25 cellular contexts compared by ENCODE assay signal in genomic region chr22:45896961-45897538, GRCh38.
DNase-seq lines count a peak whose midpoint lies in the region; ATAC-seq, FAIRE-seq and TF ChIP-seq lines count a peak whose summit lies in the region.
"Had no signal": no experiment of that assay in that cellular context is flagged by ENCODE, and none has a peak within 500 bp of the region (broad histone marks: within the 10 kb centered on the region; RNA-seq: fewer than 3 reads in every experiment).

No MANE protein-coding gene starts in this region.

- H3T11ph ChIP-seq in H9 (ENCODE audit: low read length) = no peak overlapping the region

- no CpG with 5 or more reads among the region's 5 CpGs for WGBS in H9 (ENCODE audit: extremely low coverage, insufficient read length, low lambda C conversion rate)
- WGBS in mammary epithelial cell (ENCODE audit: low coverage, missing lambda C conversion rate) = 100% methylated on average over 1 of the region's 5 CpGs
- no CpG with 5 or more reads among the region's 5 CpGs for WGBS in mesendoderm (ENCODE audit: extremely low coverage, insufficient coverage, low lambda C conversion rate)
- WGBS in psoas muscle, 3 donors = 48 to 60% (median 54%) methylated on average over 5 of the region's 5 CpGs

- H3K9ac ChIP-seq in H9 (ENCODE audit: extremely low read depth, insufficient read length, low read length) (no peak overlapping the region), mammary epithelial cell (ENCODE audit: insufficient read depth, low read length) (no peak overlapping the region), mesendoderm (ENCODE audit: low read length) (no peak overlapping the region)
- H3K9ac ChIP-seq: KMS-11 had no signal

- CTCF ChIA-PET in mammary epithelial cell (lab: Charles Lee; ENCODE audit: low non-redundant PET) = no interaction called here

- H3K23ac ChIP-seq in H9 (ENCODE audit: insufficient read length, low read depth, low read length) (no peak overlapping the region), mesendoderm (ENCODE audit: low read length) (no peak overlapping the region)

- peaks cover 11 to 20% of the 10 kb centered on the region in 2 experiments for H3K4me1 Mint-ChIP-seq in H9
- H3K4me1 Mint-ChIP-seq: activated CD4-positive, alpha-beta T cell treated with anti-CD3 and anti-CD28 coated beads for 36 hours; activated naive CD4-positive, alpha-beta T cell treated with anti-CD3 and anti-CD28 coated beads, Interleukin-2, amount 10 ng/mL, durations not matched to agents 7 days and 5 days; stimulated activated naive B cell treated with anti-CD40 and anti-IgM and Interleukin-4, amounts not matched to agents 10 μg/mL and 1 μg/mL and 100 μg/mL, for 72 hours had no signal

- H3K4me2 ChIP-seq in H9 (ENCODE audit: insufficient read depth, insufficient read length, low read length) = no peak overlapping the region
- no peak overlapping the region for H3K4me2 ChIP-seq in mammary epithelial cell (ENCODE audit: insufficient read depth, low read depth, low read length)
- no peak overlapping the region for H3K4me2 ChIP-seq in mesendoderm (ENCODE audit: low read length)
- H3K4me2 ChIP-seq: KMS-11 had no signal

- peaks cover 10% of the 10 kb centered on the region for H3K27me3 Mint-ChIP-seq in H9 (ENCODE audit: low read depth)

- H4K8ac ChIP-seq in H9 (replicated peaks; ENCODE audit: insufficient read length, low read depth, low read length) = no peak overlapping the region
- no peak overlapping the region for H4K8ac ChIP-seq in mesendoderm (ENCODE audit: low read depth, low read length)

- H2BK12ac ChIP-seq in H9 (ENCODE audit: insufficient read length, low read depth, low read length) = no peak overlapping the region

- H2BK20ac ChIP-seq in H9 (ENCODE audit: low read depth, low read length, poor library complexity, severe bottlenecking) = no peak overlapping the region

- no peaks in the 10 kb centered on the region for H3K79me2 ChIP-seq in H9 (ENCODE audit: insufficient read depth, low read length)
- no peaks in the 10 kb centered on the region for H3K79me2 ChIP-seq in mammary epithelial cell (ENCODE audit: insufficient read depth, low read length)
- H3K79me2 ChIP-seq in mesendoderm (ENCODE audit: control insufficient read depth, insufficient read depth, low read length) = no peaks in the 10 kb centered on the region

- H4K5ac ChIP-seq in H9 (ENCODE audit: insufficient read length, low read depth, low read length) (no peak overlapping the region), mesendoderm (ENCODE audit: low read length) (no peak overlapping the region)

- H4K91ac ChIP-seq in H9 (ENCODE audit: insufficient read length, low read depth, low read length) = no peak overlapping the region

- no peak overlapping the region for H2AK5ac ChIP-seq in H9 (ENCODE audit: insufficient read length, low read length)
- no peak overlapping the region for H2AK5ac ChIP-seq in mesendoderm (ENCODE audit: low read length)

- H4K20me1 ChIP-seq in H9 (ENCODE audit: control insufficient read depth, insufficient read depth, insufficient read length) = peaks cover 4% of the 10 kb centered on the region
- no peaks in the 10 kb centered on the region for H4K20me1 ChIP-seq in mammary epithelial cell (ENCODE audit: insufficient read depth, low read length)

- peak overlapping the region in 1 of 3 experiments; percentile 85; a peak in 3 of 7 replicates for H3K27ac Mint-ChIP-seq in H9
- H3K27ac Mint-ChIP-seq: activated CD4-positive, alpha-beta T cell treated with anti-CD3 and anti-CD28 coated beads for 36 hours; activated CD8-positive, alpha-beta T cell treated with anti-CD3 and anti-CD28 coated beads for 36 hours; activated naive CD4-positive, alpha-beta T cell treated with anti-CD3 and anti-CD28 coated beads, Interleukin-2, amount 10 ng/mL, durations not matched to agents 7 days and 5 days; stimulated activated naive B cell treated with anti-CD40 and anti-IgM and Interleukin-4, amounts not matched to agents 10 μg/mL and 1 μg/mL and 100 μg/mL, for 72 hours had no signal

- H3K4ac ChIP-seq in H9 (ENCODE audit: low read depth, low read length) (no peak overlapping the region), mesendoderm (ENCODE audit: low read depth, low read length) (no peak overlapping the region)

- DNase-seq in H9 (no peak), mammary epithelial cell (no peak), mesendoderm (no peak), psoas muscle (peak; percentile 6 to 23), SW 1271 (lab: John Stamatoyannopoulos, UW) (no peak), dedifferentiated amniotic fluid mesenchymal stem cell (ENCODE audit: extremely low spot score) (no peak), urothelium cell line (ENCODE audit: low spot score) (no peak)
- DNase-seq: activated CD4-positive, alpha-beta T cell treated with anti-CD3 and anti-CD28 coated beads for 36 hours; activated CD8-positive, alpha-beta T cell treated with anti-CD3 and anti-CD28 coated beads for 36 hours; activated naive CD4-positive, alpha-beta T cell treated with anti-CD3 and anti-CD28 coated beads, Interleukin-2, amount 10 ng/mL, durations not matched to agents 7 days and 5 days; adrenal gland; dorsolateral prefrontal cortex; hippocampal formation; left colon; NCI-H2029; NCI-H524 treated with DMSO at 0.1 percent for 48 hours; SIG-M5; stimulated activated naive B cell treated with anti-CD40 and anti-IgM and Interleukin-4, amounts not matched to agents 10 μg/mL and 1 μg/mL and 100 μg/mL, for 72 hours; substantia nigra; uterus had no signal

- H2BK5ac ChIP-seq in H9 (ENCODE audit: insufficient read length, low read length) (no peak overlapping the region), mesendoderm (ENCODE audit: low read length) (no peak overlapping the region)

- H3K23me2 ChIP-seq in H9 (ENCODE audit: insufficient read length, low read depth, low read length, poor library complexity, severe bottlenecking) = no peaks in the 10 kb centered on the region

- H3K18ac ChIP-seq in H9 (ENCODE audit: insufficient read length, low read depth, low read length) = peak overlapping the region; percentile 3
- no peak overlapping the region for H3K18ac ChIP-seq in mesendoderm (ENCODE audit: low read length)

- H3K27me3 ChIP-seq in H9 (ENCODE audit: insufficient read depth, low read length) (no peaks in the 10 kb centered on the region), mammary epithelial cell (ENCODE audit: insufficient read depth, low read length) (no peaks in the 10 kb centered on the region), mesendoderm (ENCODE audit: insufficient read depth, low read length, poor library complexity) (no peaks in the 10 kb centered on the region), psoas muscle (ENCODE audit: insufficient read depth in 3 of 3, low read length in 2 of 3) (peaks cover 0 to 48% (median 10%) of the 10 kb centered on the region in 3 donors)

- H2BK120ac ChIP-seq in H9 (ENCODE audit: low read depth, low read length, poor library complexity, severe bottlenecking) (no peak overlapping the region), mesendoderm (ENCODE audit: low read depth, low read length) (no peak overlapping the region)

- H3K4me3 Mint-ChIP-seq in H9 = no peak overlapping the region
- H3K4me3 Mint-ChIP-seq: activated CD4-positive, alpha-beta T cell treated with anti-CD3 and anti-CD28 coated beads for 36 hours; activated CD8-positive, alpha-beta T cell treated with anti-CD3 and anti-CD28 coated beads for 36 hours; activated naive CD4-positive, alpha-beta T cell treated with anti-CD3 and anti-CD28 coated beads, Interleukin-2, amount 10 ng/mL, durations not matched to agents 7 days and 5 days; stimulated activated naive B cell treated with anti-CD40 and anti-IgM and Interleukin-4, amounts not matched to agents 10 μg/mL and 1 μg/mL and 100 μg/mL, for 72 hours had no signal

- H3K9me3 ChIP-seq in H9 (ENCODE audit: control insufficient read depth, low read depth, low read length) (no peaks in the 10 kb centered on the region), mammary epithelial cell (replicated peaks; ENCODE audit: insufficient read depth, low read length) (no peaks in the 10 kb centered on the region), psoas muscle (no peaks in the 10 kb centered on the region)
- H3K9me3 ChIP-seq: adrenal gland, HAP-1, neutrophil, uterus had no signal

- BruUV-seq in mammary epithelial cell (replicated peaks; lab: Mats Ljungman, UMichigan) = no TSS peak

- H3K56ac ChIP-seq in H9 (ENCODE audit: insufficient read length, low read depth, low read length) = no peak overlapping the region
- peak overlapping the region; percentile 50 for H3K56ac ChIP-seq in mesendoderm (ENCODE audit: low read length)

- FAIRE-seq in urothelium cell line (lab: Jason Lieb, UNC) = no peak
- FAIRE-seq: GM12892 had no signal

- no peak for TF ChIP-seq CTCF in H9 (conservative IDR thresholded peaks at IDR 0.05)
- TF ChIP-seq CTCF in mammary epithelial cell (conservative IDR thresholded peaks at IDR 0.05 in 1 of 2, IDR thresholded peaks at IDR 0.05 in 1 of 2; ENCODE audit: extremely low read depth in 1 of 2, insufficient read depth in 1 of 2, low read depth in 1 of 2, low read length in 2 of 2) = no peak
- no peak for TF ChIP-seq CTCF in psoas muscle (IDR thresholded peaks at IDR 0.05)

- H3K36me3 Mint-ChIP-seq in H9 (ENCODE audit: insufficient read depth in 1 of 3, low read depth in 3 of 3) = no peaks in the 10 kb centered on the region
- H3K36me3 Mint-ChIP-seq: activated naive CD4-positive, alpha-beta T cell treated with anti-CD3 and anti-CD28 coated beads, Interleukin-2, amount 10 ng/mL, durations not matched to agents 7 days and 5 days; stimulated activated naive B cell treated with anti-CD40 and anti-IgM and Interleukin-4, amounts not matched to agents 10 μg/mL and 1 μg/mL and 100 μg/mL, for 72 hours had no signal

- H3K4me1 ChIP-seq in H9 (ENCODE audit: insufficient read depth, low read length) = no peaks in the 10 kb centered on the region; the same call in 1 of the 2 replicates
- H3K4me1 ChIP-seq in mammary epithelial cell (ENCODE audit: insufficient read depth, low read length) = peaks cover 10% of the 10 kb centered on the region
- no peaks in the 10 kb centered on the region for H3K4me1 ChIP-seq in mesendoderm (ENCODE audit: control insufficient read depth, low read depth, low read length)
- no peaks in the 10 kb centered on the region for H3K4me1 ChIP-seq in psoas muscle
- H3K4me1 ChIP-seq: adrenal gland, HAP-1, uterus had no signal

- H3K9me3 Mint-ChIP-seq in H9 = no peaks in the 10 kb centered on the region
- H3K9me3 Mint-ChIP-seq: activated CD8-positive, alpha-beta T cell treated with anti-CD3 and anti-CD28 coated beads for 36 hours; activated naive CD4-positive, alpha-beta T cell treated with anti-CD3 and anti-CD28 coated beads, Interleukin-2, amount 10 ng/mL, durations not matched to agents 7 days and 5 days; stimulated activated naive B cell treated with anti-CD40 and anti-IgM and Interleukin-4, amounts not matched to agents 10 μg/mL and 1 μg/mL and 100 μg/mL, for 72 hours had no signal

- H3K4me3 ChIP-seq in mammary epithelial cell (replicated peaks in 1 of 3; ENCODE audit: insufficient read depth in 1 of 3, low read depth in 2 of 3, low read length in 3 of 3) (no peak overlapping the region), mesendoderm (ENCODE audit: low read length) (no peak overlapping the region), psoas muscle (no peak overlapping the region)
- H3K4me3 ChIP-seq: adrenal gland, dorsolateral prefrontal cortex, HAP-1, skin epidermis, uterus had no signal

- H3K79me1 ChIP-seq in H9 (ENCODE audit: insufficient read depth, low read depth, low read length, poor library complexity, severe bottlenecking) (no peaks in the 10 kb centered on the region), mesendoderm (ENCODE audit: low read length) (no peaks in the 10 kb centered on the region)

- H2AFZ ChIP-seq in H9 (ENCODE audit: low read length) = no peak overlapping the region
- H2AFZ ChIP-seq in mammary epithelial cell (ENCODE audit: low read depth, low read length) = peak overlapping the region; percentile 68

- dilution Hi-C loops in mammary epithelial cell (cut with HindIII; ENCODE audit: low sequenced_read_pairs) = loop anchor here (10.0 kb wide), 1 partner anchor 622 kb away; no protein-coding TSS in a partner anchor

- intact Hi-C loops in mammary epithelial cell (cut with micrococcal nuclease) = no loop called here
- intact Hi-C loops in psoas muscle (cut with DNase I) = no loop called here

- ATAC-seq in psoas muscle = no peak
- ATAC-seq: activated CD4-positive, alpha-beta T cell treated with anti-CD3 and anti-CD28 coated beads for 36 hours; activated CD8-positive, alpha-beta T cell treated with anti-CD3 and anti-CD28 coated beads for 36 hours; stimulated activated naive B cell treated with anti-CD40 and anti-IgM and Interleukin-4, amounts not matched to agents 10 μg/mL and 1 μg/mL and 100 μg/mL, for 72 hours had no signal

- no peak overlapping the region; the same call in 1 of the 2 replicates for H3K14ac ChIP-seq in H9 (ENCODE audit: insufficient read depth, low read length)

- H3K36me3 ChIP-seq in mammary epithelial cell (ENCODE audit: insufficient read depth, low read length) = no peaks in the 10 kb centered on the region
- no peaks in the 10 kb centered on the region for H3K36me3 ChIP-seq in mesendoderm (ENCODE audit: control insufficient read depth, insufficient read depth, low read length)
- no peaks in the 10 kb centered on the region for H3K36me3 ChIP-seq in psoas muscle (ENCODE audit: insufficient read depth in 1 of 2, low read depth in 1 of 2)
- H3K36me3 ChIP-seq: adrenal gland, HAP-1, neutrophil, uterus had no signal

- H3K27ac ChIP-seq in H9 (ENCODE audit: insufficient read length, low read depth, low read length) (no peak overlapping the region), mammary epithelial cell (ENCODE audit: insufficient read depth, low read depth, low read length) (no peak overlapping the region), mesendoderm (ENCODE audit: low read depth, low read length) (no peak overlapping the region), psoas muscle (no peak overlapping the region)
- H3K27ac ChIP-seq: adrenal gland, dorsolateral prefrontal cortex, KMS-11, neutrophil, uterus had no signal

- in situ Hi-C loops in mammary epithelial cell (cut with MboI; ENCODE audit: low sequenced_read_pairs in 2 of 2) = no loop called here

- H2BK15ac ChIP-seq in H9 (ENCODE audit: low read depth, low read length) = no peak overlapping the region
- no peak overlapping the region for H2BK15ac ChIP-seq in mesendoderm (replicated peaks; ENCODE audit: low read depth)

Comparison
In these comparisons a context has a peak if more than half of its experiments do, and no peak if none do; other contexts are left out.
1. DNase-seq: peak in psoas muscle (2 of 2); none in H9 (single experiment), mammary epithelial cell (single experiment), mesendoderm (single experiment), SW 1271 (0 of 2), dedifferentiated amniotic fluid mesenchymal stem cell (single experiment) and urothelium cell line (single experiment).